17 cellular contexts compared by ENCODE assay signal in the genomic region with DNA sequence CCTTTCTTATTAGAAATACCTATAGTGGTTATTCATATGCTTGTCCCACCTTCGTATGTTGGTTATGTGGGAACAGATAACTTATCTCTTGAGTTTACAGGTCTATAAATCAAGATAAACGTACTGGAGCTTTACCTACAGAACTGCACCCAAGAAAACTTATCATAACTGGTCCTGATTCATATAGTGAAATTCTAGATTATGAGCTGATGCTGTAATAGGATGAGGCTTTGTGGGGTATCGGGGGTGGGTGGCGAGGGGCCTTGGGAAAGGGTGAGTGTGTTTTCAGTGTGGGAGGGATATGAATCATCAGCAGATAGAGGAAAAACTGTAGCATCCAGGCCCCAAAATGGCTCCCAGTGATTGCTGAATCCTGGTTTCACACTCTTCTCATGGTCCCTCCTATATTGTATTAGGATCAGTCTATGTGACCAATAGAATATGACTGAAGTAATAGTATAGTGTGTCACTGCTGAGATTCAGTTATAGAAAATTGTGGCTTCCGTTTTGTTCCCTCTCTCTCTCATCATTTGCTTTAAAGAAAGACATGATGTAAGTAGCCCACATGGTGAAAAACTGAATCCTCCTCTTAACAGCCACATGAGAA.
"Had no signal": no experiment of that assay in that cellular context is flagged by ENCODE, and none has a peak within 500 bp of the region (broad histone marks: within the 10 kb centered on the region; RNA-seq: fewer than 3 reads in every experiment).

No MANE protein-coding gene starts in this region.

- H3K4me3 Mint-ChIP-seq: activated naive CD4-positive, alpha-beta T cell treated with anti-CD3 and anti-CD28 coated beads for 36 hours; dendritic cell treated with granulocyte-macrophage colony-stimulating factor and Interleukin-4, amounts not matched to agents 40 ng/mL and 50 ng/mL, for 4 days; nephron progenitor cell; stimulated activated naive CD8-positive, alpha-beta T cell treated with anti-CD3 and anti-CD28 coated beads, Interleukin-15, Interleukin-2, amounts not matched to agents 100 ng/mL and 50 ng/mL, for 24 hours; T-helper 1 cell treated with Interleukin-12 subunit alpha and Interleukin-12 subunit beta and Interleukin-4 antibody, amounts not matched to agents 30 μg/mL and 1 μg/mL, for 36 hours had no signal

- H3K27ac Mint-ChIP-seq: activated naive CD4-positive, alpha-beta T cell treated with anti-CD3 and anti-CD28 coated beads for 36 hours; dendritic cell treated with granulocyte-macrophage colony-stimulating factor and Interleukin-4, amounts not matched to agents 40 ng/mL and 50 ng/mL, for 4 days; nephron progenitor cell; stimulated activated naive CD8-positive, alpha-beta T cell treated with anti-CD3 and anti-CD28 coated beads, Interleukin-15, Interleukin-2, amounts not matched to agents 100 ng/mL and 50 ng/mL, for 24 hours; T-helper 1 cell treated with Interleukin-12 subunit alpha and Interleukin-12 subunit beta and Interleukin-4 antibody, amounts not matched to agents 30 μg/mL and 1 μg/mL, for 36 hours had no signal

- ATAC-seq: activated CD4-positive, CD25-positive, alpha-beta regulatory T cell treated with anti-CD3 and anti-CD28 coated beads, Interleukin-2, amount 50 U/mL, for 24 hours; esophagus mucosa; gastrocnemius medialis; left lung had no signal

- DNase-seq: activated CD8-positive, alpha-beta memory T cell treated with anti-CD3 and anti-CD28 coated beads for 24 hours; activated CD8-positive, alpha-beta memory T cell treated with anti-CD3 and anti-CD28 coated beads, Interleukin-2, amount 50 U/mL, for 48 hours; activated naive CD4-positive, alpha-beta T cell treated with anti-CD3 and anti-CD28 coated beads for 36 hours; effector CD8-positive, alpha-beta T cell; gastrocnemius medialis; head of caudate nucleus; left lung; nephron progenitor cell; occipital lobe; posterior cingulate gyrus; spleen; trophoblast cell had no signal

- H3K9me3 Mint-ChIP-seq: nephron progenitor cell had no signal

- H3K27me3 Mint-ChIP-seq: dendritic cell treated with granulocyte-macrophage colony-stimulating factor and Interleukin-4, amounts not matched to agents 40 ng/mL and 50 ng/mL, for 4 days; stimulated activated naive CD8-positive, alpha-beta T cell treated with anti-CD3 and anti-CD28 coated beads, Interleukin-15, Interleukin-2, amounts not matched to agents 100 ng/mL and 50 ng/mL, for 24 hours had no signal

- H3K4me1 Mint-ChIP-seq: nephron progenitor cell had no signal
